In genomic region chr7:106114735-106115383, GRCh38 we compare ENCODE assay signal across 12 cellular contexts. TPM values are rescaled to one million over a fixed set of nuclear protein-coding genes. Genes with fewer than 3 reads are reported as not detected.
DNase-seq lines count a peak whose midpoint lies in the region; ATAC-seq and TF ChIP-seq lines count a peak whose summit lies in the region.
"Had no signal": no experiment of that assay in that cellular context is flagged by ENCODE, and none has a peak within 500 bp of the region (broad histone marks: within the 10 kb centered on the region; RNA-seq: fewer than 3 reads in every experiment).

No MANE protein-coding gene starts in this region.

- no peaks in the 10 kb centered on the region for H3K27me3 Mint-ChIP-seq in activated T-cell treated with anti-CD3 and anti-CD28 coated beads, Interleukin-2, amount 50 U/mL, for 72 hours (ENCODE audit: low read depth)
- no peaks in the 10 kb centered on the region for H3K27me3 Mint-ChIP-seq in nephron (ENCODE audit: low read depth)

- intact Hi-C loops in left ventricle myocardium inferior (cut with micrococcal nuclease) (no loop called here), right cardiac atrium (cut with DNase I) (loop anchor here in 1 of 4 donors (5.0 kb wide), 1 partner anchor 43 kb away; no protein-coding TSS in a partner anchor), thyroid gland (cut with DNase I) (loop anchor here (10.0 kb wide), 1 partner anchor 60 kb away; no protein-coding TSS in a partner anchor)

- 69% methylated on average over 5 of the region's 5 CpGs for WGBS in right cardiac atrium
- 82 to 84% methylated on average over 5 of the region's 5 CpGs for WGBS in thyroid gland, 2 donors

- H3K4me1 ChIP-seq in left ventricle myocardium inferior (peaks cover 41% of the 10 kb centered on the region), right cardiac atrium (ENCODE audit: control insufficient read depth, insufficient read depth, low read length) (peaks cover 3% of the 10 kb centered on the region), thyroid gland (peaks cover 6 to 8% of the 10 kb centered on the region in 2 donors)

- no peaks in the 10 kb centered on the region for H3K27me3 ChIP-seq in left ventricle myocardium inferior (ENCODE audit: low read depth)
- H3K27me3 ChIP-seq in right cardiac atrium (ENCODE audit: control insufficient read depth, insufficient read depth), result no peaks in the 10 kb centered on the region
- no peaks in the 10 kb centered on the region for H3K27me3 ChIP-seq in thyroid gland

- TF ChIP-seq CTCF in left ventricle myocardium inferior (IDR thresholded peaks at IDR 0.05; ENCODE audit: borderline replicate concordance) (no peak), nephron (IDR thresholded peaks at IDR 0.05; ENCODE audit: unreplicated experiment in 3 of 3) (no peak), thyroid gland (IDR thresholded peaks at IDR 0.05) (no peak)

- TF ChIP-seq POLR2A in thyroid gland (IDR thresholded peaks at IDR 0.05), result no peak

- peak overlapping the region; percentile 8 for H3K27ac Mint-ChIP-seq in activated T-cell treated with anti-CD3 and anti-CD28 coated beads, Interleukin-2, amount 50 U/mL, for 72 hours
- H3K27ac Mint-ChIP-seq in nephron, result peak overlapping the region in 1 of 3 experiments; percentile 73

- H3K9me3 Mint-ChIP-seq in activated T-cell treated with anti-CD3 and anti-CD28 coated beads, Interleukin-2, amount 50 U/mL, for 72 hours, result no peaks in the 10 kb centered on the region
- H3K9me3 Mint-ChIP-seq in nephron, result no peaks in the 10 kb centered on the region

- peaks cover 50% of the 10 kb centered on the region for H3K4me1 Mint-ChIP-seq in activated T-cell treated with anti-CD3 and anti-CD28 coated beads, Interleukin-2, amount 50 U/mL, for 72 hours (ENCODE audit: low read depth)
- H3K4me1 Mint-ChIP-seq in nephron, result peaks cover 36% of the 10 kb centered on the region

- ATAC-seq in right cardiac atrium, result no peak
- no peak for ATAC-seq in activated T-cell treated with anti-CD3 and anti-CD28 coated beads, Interleukin-2, amount 50 U/mL, for 72 hours (replicated peaks in 1 of 2)
- no peak for ATAC-seq in GM21619 (IDR thresholded peaks at IDR 0.05; ENCODE audit: unreplicated experiment)
- ATAC-seq in HG02885 (IDR thresholded peaks at IDR 0.05; ENCODE audit: poor library complexity, unreplicated experiment), result no peak

- H3K9me3 ChIP-seq in left ventricle myocardium inferior (replicated peaks), result no peaks in the 10 kb centered on the region
- no peaks in the 10 kb centered on the region for H3K9me3 ChIP-seq in right cardiac atrium (ENCODE audit: control insufficient read depth, low read length)
- no peaks in the 10 kb centered on the region for H3K9me3 ChIP-seq in thyroid gland

- DNase-seq in left ventricle myocardium inferior (no peak), right cardiac atrium (no peak), thyroid gland (peak; percentile 8 to 13)
- DNase-seq in activated T-cell treated with anti-CD3 and anti-CD28 coated beads, Interleukin-2, amount 50 U/mL, for 72 hours, result peak; percentile 33 to 35
- no peak for DNase-seq in effector CD4-positive, alpha-beta T cell
- DNase-seq: islet precursor cell, NCI-H2081, PC-9 had no signal

- H3K36me3 Mint-ChIP-seq in activated T-cell treated with anti-CD3 and anti-CD28 coated beads, Interleukin-2, amount 50 U/mL, for 72 hours (ENCODE audit: insufficient read depth in 2 of 2), result no peaks in the 10 kb centered on the region
- no peaks in the 10 kb centered on the region for H3K36me3 Mint-ChIP-seq in nephron (ENCODE audit: low read depth)

- peak overlapping the region; percentile 42 to 60 for H3K4me3 Mint-ChIP-seq in activated T-cell treated with anti-CD3 and anti-CD28 coated beads, Interleukin-2, amount 50 U/mL, for 72 hours
- H3K4me3 Mint-ChIP-seq in nephron, result peak overlapping the region; percentile 46 to 75 (median 61)

- H3K4me3 ChIP-seq in left ventricle myocardium inferior, result no peak overlapping the region
- H3K4me3 ChIP-seq in right cardiac atrium (ENCODE audit: low read length), result no peak overlapping the region
- no peak overlapping the region for H3K4me3 ChIP-seq in thyroid gland (replicated peaks in 1 of 3)
- H3K4me3 ChIP-seq: PC-9 had no signal

- H3K27ac ChIP-seq in left ventricle myocardium inferior (replicated peaks) (peak overlapping the region; percentile 38), right cardiac atrium (ENCODE audit: low read length) (no peak overlapping the region), thyroid gland (no peak overlapping the region)
- H3K27ac ChIP-seq: PC-9, VCaP had no signal

- no peaks in the 10 kb centered on the region for H3K36me3 ChIP-seq in left ventricle myocardium inferior
- H3K36me3 ChIP-seq in thyroid gland, result no peaks in the 10 kb centered on the region

RNA-seq across cellular contexts. Expression of gene SYPL1, which starts 2.7 kb away (rescaled TPM):
- 83.6 TPM for total RNA-seq in left ventricle myocardium inferior
- total RNA-seq in right cardiac atrium, result 10 to 100 TPM; 72.2 to 86.9 (median 79.7) TPM
- 78.0 TPM for polyA plus RNA-seq in right cardiac atrium
- 10 to 100 TPM; 29.6 to 32.0 TPM for total RNA-seq in activated T-cell treated with anti-CD3 and anti-CD28 coated beads, Interleukin-2, amount 50 U/mL, for 72 hours
- total RNA-seq in thyroid gland, result 100 to 1,000 TPM; 119 to 165 (median 132) TPM

Comparison
In these comparisons a context has a peak if more than half of its experiments do, and no peak if none do; other contexts are left out.
1. DNase-seq: peak in activated T-cell treated with anti-CD3 and anti-CD28 coated beads, Interleukin-2, amount 50 U/mL, for 72 hours (2 of 2) and thyroid gland (2 of 2); none in left ventricle myocardium inferior (single experiment), right cardiac atrium (0 of 3) and effector CD4-positive, alpha-beta T cell (single experiment).